ENCODE assay signal across 15 cellular contexts in the genomic region with DNA sequence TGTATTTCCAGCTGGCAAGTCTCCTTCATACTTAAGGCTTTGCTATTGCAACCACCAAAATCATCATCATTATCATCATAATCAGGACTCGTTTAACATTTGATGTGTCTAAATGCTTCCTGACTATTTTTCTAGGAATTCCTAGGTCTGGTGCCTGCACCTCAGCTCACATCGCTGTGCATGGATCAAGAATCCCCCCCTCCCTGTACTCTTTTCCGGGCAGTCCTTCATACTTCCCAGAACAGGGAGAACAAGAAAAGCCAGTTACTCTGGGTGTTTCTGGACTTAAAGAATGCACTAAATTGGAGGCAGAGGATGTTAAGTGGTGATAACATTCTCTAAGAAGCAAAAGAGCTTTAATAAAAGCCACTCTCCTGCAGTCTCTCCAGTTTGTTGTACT. TPM values are rescaled to one million over a fixed set of nuclear protein-coding genes. Genes with fewer than 3 reads are reported as not detected.
DNase-seq lines count a peak whose midpoint lies in the region; ATAC-seq, FAIRE-seq and TF ChIP-seq lines count a peak whose summit lies in the region.
"Had no signal": no experiment of that assay in that cellular context is flagged by ENCODE, and none has a peak within 500 bp of the region (broad histone marks: within the 10 kb centered on the region; RNA-seq: fewer than 3 reads in every experiment).

No MANE protein-coding gene starts in this region.

- H3K9me3 Mint-ChIP-seq in Caco-2 (ENCODE audit: unreplicated experiment), result peaks cover 10% of the 10 kb centered on the region
- H3K9me3 Mint-ChIP-seq in activated CD8-positive, alpha-beta memory T cell treated with anti-CD3 and anti-CD28 coated beads, Interleukin-2, amount 10 ng/mL, durations not matched to agents 7 days and 5 days (ENCODE audit: low read depth), result no peaks in the 10 kb centered on the region
- H3K9me3 Mint-ChIP-seq: stimulated activated naive CD8-positive, alpha-beta T cell treated with anti-CD3 and anti-CD28 coated beads, Interleukin-15, Interleukin-2, amounts not matched to agents 100 ng/mL and 50 ng/mL, for 24 hours had no signal

- H3K27me3 Mint-ChIP-seq in Caco-2 (ENCODE audit: insufficient read depth, unreplicated experiment), result no peaks in the 10 kb centered on the region
- H3K27me3 Mint-ChIP-seq in activated CD8-positive, alpha-beta memory T cell treated with anti-CD3 and anti-CD28 coated beads, Interleukin-2, amount 10 ng/mL, durations not matched to agents 7 days and 5 days, result no peaks in the 10 kb centered on the region
- H3K27me3 Mint-ChIP-seq: stimulated activated naive CD8-positive, alpha-beta T cell treated with anti-CD3 and anti-CD28 coated beads, Interleukin-15, Interleukin-2, amounts not matched to agents 100 ng/mL and 50 ng/mL, for 24 hours had no signal

- H3K9ac ChIP-seq in mesendoderm (ENCODE audit: low read length), result no peak overlapping the region

- no peak for TF ChIP-seq CTCF in Caco-2 (IDR thresholded peaks at IDR 0.05; ENCODE audit: insufficient read depth in 1 of 2, low read depth in 1 of 2, low read length in 1 of 2, severe bottlenecking in 1 of 2, unreplicated experiment in 1 of 2)

- no peak overlapping the region for H2BK5ac ChIP-seq in mesendoderm (ENCODE audit: low read length)

- H3K9me3 ChIP-seq in Caco-2, result no peaks in the 10 kb centered on the region
- H3K9me3 ChIP-seq: neutrophil had no signal

- DNase-seq in Caco-2 (peak; percentile 72 to 87), NCI-H510A (lab: John Stamatoyannopoulos, UW) (peak; percentile 53), mesendoderm (peak; percentile 91), NCI-H1694 (lab: John Stamatoyannopoulos, UW) (no peak), HK-2 (ENCODE audit: unreplicated experiment) (no peak)
- DNase-seq in activated CD8-positive, alpha-beta memory T cell treated with anti-CD3 and anti-CD28 coated beads, Interleukin-2, amount 10 ng/mL, durations not matched to agents 7 days and 5 days, result no peak
- DNase-seq: activated effector memory CD4-positive, alpha-beta T cell treated with anti-CD3 and anti-CD28 coated beads, Interleukin-2, amount 50 U/mL, for 16 hours; GDM1; NCI-H2171; SHP77 had no signal

- no TSS peak for BruUV-seq in Caco-2 (replicated peaks; lab: Mats Ljungman, UMichigan)

- POLR2A ChIA-PET in Caco-2 (lab: Charles Lee), result no interaction called here

- H3K27ac ChIP-seq in mesendoderm (ENCODE audit: low read depth, low read length), result no peak overlapping the region
- H3K27ac ChIP-seq: neutrophil had no signal

- no peak overlapping the region for H3K18ac ChIP-seq in mesendoderm (ENCODE audit: low read length)

- no peaks in the 10 kb centered on the region for H3K79me2 ChIP-seq in mesendoderm (ENCODE audit: control insufficient read depth, insufficient read depth, low read length)

- peaks cover 37% of the 10 kb centered on the region for H3K4me1 Mint-ChIP-seq in Caco-2 (ENCODE audit: low read depth, unreplicated experiment)
- H3K4me1 Mint-ChIP-seq in activated CD8-positive, alpha-beta memory T cell treated with anti-CD3 and anti-CD28 coated beads, Interleukin-2, amount 10 ng/mL, durations not matched to agents 7 days and 5 days, result no peaks in the 10 kb centered on the region

- CTCF ChIA-PET in Caco-2 (lab: Charles Lee), result no interaction called here
- CTCF ChIA-PET in activated CD8-positive, alpha-beta memory T cell treated with anti-CD3 and anti-CD28 coated beads, Interleukin-2, amount 10 ng/mL, durations not matched to agents 7 days and 5 days (lab: Charles Lee), result no interaction called here

- peaks cover 7% of the 10 kb centered on the region for H3K36me3 Mint-ChIP-seq in Caco-2 (ENCODE audit: insufficient read depth, unreplicated experiment)
- peaks cover 40% of the 10 kb centered on the region for H3K36me3 Mint-ChIP-seq in activated CD8-positive, alpha-beta memory T cell treated with anti-CD3 and anti-CD28 coated beads, Interleukin-2, amount 10 ng/mL, durations not matched to agents 7 days and 5 days

- no peak overlapping the region for H2AK5ac ChIP-seq in mesendoderm (ENCODE audit: low read length)

- intact Hi-C loops in Caco-2 (cut with micrococcal nuclease; ENCODE audit: unreplicated experiment), result loop anchor here (1.0 to 2.0 kb wide), 3 partner anchors 22 to 126 kb away; a partner anchor contains a TSS

- no peak overlapping the region for H4K8ac ChIP-seq in mesendoderm (ENCODE audit: low read depth, low read length)

- peak overlapping the region; percentile 51 for H3K27ac Mint-ChIP-seq in Caco-2 (ENCODE audit: unreplicated experiment)
- no peak overlapping the region for H3K27ac Mint-ChIP-seq in activated CD8-positive, alpha-beta memory T cell treated with anti-CD3 and anti-CD28 coated beads, Interleukin-2, amount 10 ng/mL, durations not matched to agents 7 days and 5 days
- H3K27ac Mint-ChIP-seq: stimulated activated naive CD8-positive, alpha-beta T cell treated with anti-CD3 and anti-CD28 coated beads, Interleukin-15, Interleukin-2, amounts not matched to agents 100 ng/mL and 50 ng/mL, for 24 hours had no signal

- no peak overlapping the region for H4K5ac ChIP-seq in mesendoderm (ENCODE audit: low read length)

- no peak overlapping the region for H3K56ac ChIP-seq in mesendoderm (ENCODE audit: low read length)

- no peak overlapping the region for H3K4me2 ChIP-seq in mesendoderm (ENCODE audit: low read length)

- H3K79me1 ChIP-seq in mesendoderm (ENCODE audit: low read length), result no peaks in the 10 kb centered on the region

- H3K4me1 ChIP-seq in Caco-2 (peaks cover 51% of the 10 kb centered on the region), mesendoderm (ENCODE audit: control insufficient read depth, low read depth, low read length) (no peaks in the 10 kb centered on the region)

- no peak overlapping the region for H3K4me3 ChIP-seq in Caco-2 (ENCODE audit: low read depth, low read length)
- H3K4me3 ChIP-seq in mesendoderm (ENCODE audit: low read length), result no peak overlapping the region

- peak; percentile 86 for FAIRE-seq in endometrium (lab: Jason Lieb, UNC)

- no peak overlapping the region for H3K23ac ChIP-seq in mesendoderm (ENCODE audit: low read length)

- H2BK120ac ChIP-seq in mesendoderm (ENCODE audit: low read depth, low read length), result no peak overlapping the region

- WGBS in mesendoderm (ENCODE audit: extremely low coverage, insufficient coverage, low lambda C conversion rate), result no CpG with 5 or more reads among the region's 3 CpGs

- H3K27me3 ChIP-seq in Caco-2 (replicated peaks; ENCODE audit: control insufficient read depth, insufficient read depth, low read length), result no peaks in the 10 kb centered on the region
- no peaks in the 10 kb centered on the region for H3K27me3 ChIP-seq in mesendoderm (ENCODE audit: insufficient read depth, low read length, poor library complexity)
- H3K27me3 ChIP-seq: neutrophil had no signal

- no peaks in the 10 kb centered on the region for H3K36me3 ChIP-seq in Caco-2 (ENCODE audit: control insufficient read depth, insufficient read depth, low read length)
- no peaks in the 10 kb centered on the region for H3K36me3 ChIP-seq in mesendoderm (ENCODE audit: control insufficient read depth, insufficient read depth, low read length)

- peak overlapping the region; percentile 71 for H3K4me3 Mint-ChIP-seq in Caco-2 (ENCODE audit: unreplicated experiment)
- no peak overlapping the region for H3K4me3 Mint-ChIP-seq in activated CD8-positive, alpha-beta memory T cell treated with anti-CD3 and anti-CD28 coated beads, Interleukin-2, amount 10 ng/mL, durations not matched to agents 7 days and 5 days
- H3K4me3 Mint-ChIP-seq: stimulated activated naive CD8-positive, alpha-beta T cell treated with anti-CD3 and anti-CD28 coated beads, Interleukin-15, Interleukin-2, amounts not matched to agents 100 ng/mL and 50 ng/mL, for 24 hours had no signal

- no peak overlapping the region for H2BK15ac ChIP-seq in mesendoderm (replicated peaks; ENCODE audit: low read depth)

- ATAC-seq in HG03159 (IDR thresholded peaks at IDR 0.05; ENCODE audit: unreplicated experiment), result no peak
- no peak for ATAC-seq in activated CD8-positive, alpha-beta memory T cell treated with anti-CD3 and anti-CD28 coated beads, Interleukin-2, amount 10 ng/mL, durations not matched to agents 7 days and 5 days

- no peak overlapping the region for H3K4ac ChIP-seq in mesendoderm (ENCODE audit: low read depth, low read length)

RNA-seq across cellular contexts. Expression of a gene that starts 9.4 kb away (rescaled TPM):
- 0.98 and 1.1 TPM in 2 replicates for total RNA-seq in Caco-2 (2022)
- 0.24 TPM for polyA plus RNA-seq in mesendoderm (2013, experiment 1 of 2)
- 0.14 TPM for polyA plus RNA-seq in mesendoderm (2013, experiment 2 of 2)
- 1 to 10 TPM; 5.4 to 7.7 TPM for total RNA-seq in activated CD8-positive, alpha-beta memory T cell treated with anti-CD3 and anti-CD28 coated beads, Interleukin-2, amount 10 ng/mL, durations not matched to agents 7 days and 5 days

RNA-seq across cellular contexts. Expression of a gene that starts 32.5 kb away (rescaled TPM):
- 15.9 and 21.1 TPM in 2 replicates for total RNA-seq in Caco-2 (2022)
- polyA plus RNA-seq in mesendoderm (2013, experiment 1 of 2), result 9.5 TPM
- 9.5 TPM for polyA plus RNA-seq in mesendoderm (2013, experiment 2 of 2)
- 1,000 to 10,000 TPM; 1,208 to 1,284 TPM for total RNA-seq in activated CD8-positive, alpha-beta memory T cell treated with anti-CD3 and anti-CD28 coated beads, Interleukin-2, amount 10 ng/mL, durations not matched to agents 7 days and 5 days

RNA-seq across cellular contexts. Expression of a gene that starts 43.3 kb away (rescaled TPM):
- not detected in 2 replicates for total RNA-seq in Caco-2 (2022)
- not detected for polyA plus RNA-seq in mesendoderm (2013, experiment 1 of 2)
- not detected for polyA plus RNA-seq in mesendoderm (2013, experiment 2 of 2)
- not detected for total RNA-seq in activated CD8-positive, alpha-beta memory T cell treated with anti-CD3 and anti-CD28 coated beads, Interleukin-2, amount 10 ng/mL, durations not matched to agents 7 days and 5 days

RNA-seq across cellular contexts. Expression of a gene that starts 43.9 kb away (rescaled TPM):
- not detected in 2 replicates for total RNA-seq in Caco-2 (2022)
- not detected for polyA plus RNA-seq in mesendoderm (2013, experiment 1 of 2)
- polyA plus RNA-seq in mesendoderm (2013, experiment 2 of 2), result not detected
- not detected for total RNA-seq in activated CD8-positive, alpha-beta memory T cell treated with anti-CD3 and anti-CD28 coated beads, Interleukin-2, amount 10 ng/mL, durations not matched to agents 7 days and 5 days
- total RNA-seq: dermis microvascular lymphatic vessel endothelial cell had no signal

Comparison
In these comparisons a context has a peak if more than half of its experiments do, and no peak if none do; other contexts are left out.
1. DNase-seq: peak in Caco-2 (2 of 2), NCI-H510A (single experiment) and mesendoderm (single experiment); none in NCI-H1694 (single experiment), HK-2 (single experiment) and activated CD8-positive, alpha-beta memory T cell treated with anti-CD3 and anti-CD28 coated beads, Interleukin-2, amount 10 ng/mL, durations not matched to agents 7 days and 5 days (single experiment).
2. RNA of a gene that starts 32.5 kb away (total RNA-seq): 1,208 to 1,284 TPM in activated CD8-positive, alpha-beta memory T cell treated with anti-CD3 and anti-CD28 coated beads, Interleukin-2, amount 10 ng/mL, durations not matched to agents 7 days and 5 days; 15.9 to 21.1 TPM in Caco-2; every median in the first group is over 10 times any median in the second.